1 cellular context compared by ENCODE assay signal in genomic region chr12:104613407-104613806, GRCh38.
TF ChIP-seq lines count a peak whose summit lies in the region.

No MANE protein-coding gene starts in this region.

TF ChIP-seq in GM12878, 131 proteins besides CTCF, POLR2A, EP300 and RAD21:
- peak; percentile 40 for TF ChIP-seq MEF2B (IDR thresholded peaks at IDR 0.05; ENCODE audit: partially characterized antibody, poor library complexity, severe bottlenecking)
